Comparison of ENCODE assay signal across 8 cellular contexts in the genomic region with DNA sequence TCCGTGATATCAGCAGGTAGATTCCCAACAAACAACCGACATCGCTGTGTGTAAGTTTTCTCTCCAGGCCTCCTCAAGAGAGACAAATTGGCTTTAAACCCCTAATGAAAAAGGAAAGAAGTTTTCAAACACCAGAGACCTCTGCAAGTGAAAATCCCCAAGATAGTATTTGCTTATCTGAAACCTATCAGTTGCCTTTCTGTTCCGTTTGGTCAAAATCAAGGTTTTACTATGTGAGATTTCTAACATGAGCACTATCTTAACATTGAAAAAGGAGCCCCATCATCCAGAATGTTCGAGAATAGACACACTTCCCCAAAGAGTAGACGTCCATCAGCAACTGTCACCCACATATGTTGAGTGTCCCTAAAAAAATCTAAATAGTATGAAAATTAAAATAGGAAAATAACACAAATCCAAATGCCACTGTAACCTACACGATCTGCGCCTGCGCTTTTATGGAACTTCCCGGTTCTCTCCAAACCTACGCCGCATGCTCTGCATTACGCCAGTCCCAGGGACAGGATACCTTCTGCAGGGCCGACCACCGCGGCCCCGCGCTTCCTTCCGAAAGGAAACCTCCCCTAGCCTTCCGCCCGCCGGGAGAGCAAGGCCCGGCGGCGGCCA. TPM values are rescaled to one million over a fixed set of nuclear protein-coding genes. Genes with fewer than 3 reads are reported as not detected.
DNase-seq lines count a peak whose midpoint lies in the region; ATAC-seq and TF ChIP-seq lines count a peak whose summit lies in the region.

No MANE protein-coding gene starts in this region.

- TF ChIP-seq POLR2A in ovary (IDR thresholded peaks at IDR 0.05), result no peak

- no peak for TF ChIP-seq EP300 in ovary (IDR thresholded peaks at IDR 0.05)

- TF ChIP-seq CTCF in PC-3 (conservative IDR thresholded peaks at IDR 0.05; ENCODE audit: low read depth, low read length) (no peak), ovary (IDR thresholded peaks at IDR 0.05) (peak in 1 of 3 donors; percentile 11)

- intact Hi-C loops in PC-3 (cut with micrococcal nuclease), result loop anchor here (2.0 to 5.0 kb wide), 2 partner anchors 159 to 294 kb away; no protein-coding TSS in a partner anchor
- intact Hi-C loops in ovary (cut with DNase I), result loop anchor here in 2 of 4 donors (5.0 to 10.0 kb wide), 4 partner anchors 103 to 373 kb away; a partner anchor contains a TSS

- H3K4me3 ChIP-seq in PC-3 (ENCODE audit: low read length) (peak overlapping the region; percentile 80), ovary (peak overlapping the region; percentile 91)

- H4K20me1 ChIP-seq in PC-3 (ENCODE audit: low read length), result peaks cover 54% of the 10 kb centered on the region

- peaks cover 64% of the 10 kb centered on the region for H3K79me2 ChIP-seq in PC-3 (ENCODE audit: low read length)

- CTCF ChIA-PET in PC-3 (lab: Charles Lee), result no interaction called here

- peak overlapping the region; percentile 97 for H3K9ac ChIP-seq in PC-3 (ENCODE audit: low read length)

- no peaks in the 10 kb centered on the region for H3K9me2 ChIP-seq in PC-3 (replicated peaks; ENCODE audit: low read length)

- TSS peak; percentile 49 for BruUV-seq in PC-3 (replicated peaks; lab: Mats Ljungman, UMichigan)

- H3K9me3 ChIP-seq in PC-3 (ENCODE audit: low read length) (no peaks in the 10 kb centered on the region), ovary (no peaks in the 10 kb centered on the region)

- no peaks in the 10 kb centered on the region for H3K27me3 ChIP-seq in PC-3 (ENCODE audit: low read length)
- H3K27me3 ChIP-seq in ovary, result no peaks in the 10 kb centered on the region

- H3K4me1 ChIP-seq in PC-3 (ENCODE audit: insufficient read depth, low read length), result 0 out of 2 replicates have a peak, but pooled peaks cover 11% of the 10 kb centered on the region
- H3K4me1 ChIP-seq in ovary (ENCODE audit: insufficient read depth), result peaks cover 2% of the 10 kb centered on the region

- no peak for ATAC-seq in PC-3
- no peak for ATAC-seq in GM21737 (IDR thresholded peaks at IDR 0.05; ENCODE audit: unreplicated experiment)
- ATAC-seq in HG02981 (IDR thresholded peaks at IDR 0.05; ENCODE audit: unreplicated experiment), result no peak

- DNase-seq in CMK (ENCODE audit: low read depth), result peak; percentile 45
- DNase-seq in PC-3, result no peak
- DNase-seq in epithelial cell of prostate (ENCODE audit: low read depth, low spot score), result no peak
- no peak for DNase-seq in ovary
- no peak for DNase-seq in SKM-1 treated with dmso at 0.1 percent for 144 hours (lab: John Stamatoyannopoulos, UW; ENCODE audit: unreplicated experiment)
- DNase-seq in stimulated activated CD4-positive, alpha-beta T cell treated with anti-CD3 and anti-CD28 coated beads, Interleukin-1b, Interleukin-23, amount 100 ng/mL, for 48 hours, result no peak

- no peak overlapping the region for H3K27ac ChIP-seq in PC-3 (ENCODE audit: low read length)
- H3K27ac ChIP-seq in epithelial cell of prostate, result peak overlapping the region; percentile 80
- H3K27ac ChIP-seq in ovary, result peak overlapping the region; percentile 99

- POLR2A ChIA-PET in PC-3 (lab: Charles Lee; ENCODE audit: unreplicated experiment), result no interaction called here

- no peak overlapping the region for H2AFZ ChIP-seq in PC-3 (ENCODE audit: low read length)

- WGBS in ovary, 3 donors, result 0 to 1% (median 1%) methylated on average over 25 of the region's 25 CpGs

- H3K36me3 ChIP-seq in PC-3 (ENCODE audit: low read depth, low read length) (peaks cover 53% of the 10 kb centered on the region), ovary (no peaks in the 10 kb centered on the region)

- H3F3A ChIP-seq in PC-3 (ENCODE audit: low read length, unreplicated experiment), result peaks cover 3% of the 10 kb centered on the region

- peak overlapping the region; percentile 87 for H3K4me2 ChIP-seq in PC-3 (ENCODE audit: low read length)

RNA-seq across cellular contexts. Expression of a gene that starts 1.4 kb away (rescaled TPM):
- total RNA-seq in PC-3 (2014; rRNA removed), result 249 and 322 TPM in 2 replicates
- total RNA-seq in ovary, result 100 to 1,000 TPM; 205 to 295 (median 240) TPM
- 100 to 1,000 TPM; 288 TPM for polyA plus RNA-seq in ovary
